ENCODE assay signal across 1 cellular context in the genomic region with DNA sequence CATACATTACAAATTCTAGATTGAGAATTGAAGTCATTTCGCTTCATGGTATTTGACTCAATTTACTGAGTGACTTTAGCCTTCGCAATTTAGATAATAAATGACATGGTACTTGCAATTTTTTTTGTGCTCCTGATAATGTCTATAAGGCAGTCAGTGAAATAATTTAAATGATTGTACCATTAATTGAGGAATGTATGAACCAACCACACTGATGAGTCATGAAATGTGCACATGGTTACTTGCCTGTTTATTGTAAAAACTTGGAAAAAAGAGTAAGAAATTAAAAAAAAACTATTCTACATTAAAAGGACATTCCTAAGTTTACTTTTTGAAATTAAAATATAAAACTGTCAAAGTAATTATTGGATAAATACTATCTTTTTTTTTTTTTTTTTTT.
A peak's percentile ranks its signal among the peaks of the same experiment; 100 is the strongest.
TF ChIP-seq lines count a peak whose summit lies in the region.

No MANE protein-coding gene starts in this region.

TF ChIP-seq in A549, 52 proteins besides CTCF, POLR2A, EP300 and RAD21:
- no peak for TF ChIP-seq FOSL2 (IDR thresholded peaks at IDR 0.05)
- peak; percentile 18; the same call in 1 of the 2 replicates for TF ChIP-seq FOSL2 (CRISPR knock-in tag; IDR thresholded peaks at IDR 0.05)
- no peak for TF ChIP-seq TP53 (CRISPR knock-in tag; IDR thresholded peaks at IDR 0.05)
